ENCODE assay signal across 18 cellular contexts in the genomic region with DNA sequence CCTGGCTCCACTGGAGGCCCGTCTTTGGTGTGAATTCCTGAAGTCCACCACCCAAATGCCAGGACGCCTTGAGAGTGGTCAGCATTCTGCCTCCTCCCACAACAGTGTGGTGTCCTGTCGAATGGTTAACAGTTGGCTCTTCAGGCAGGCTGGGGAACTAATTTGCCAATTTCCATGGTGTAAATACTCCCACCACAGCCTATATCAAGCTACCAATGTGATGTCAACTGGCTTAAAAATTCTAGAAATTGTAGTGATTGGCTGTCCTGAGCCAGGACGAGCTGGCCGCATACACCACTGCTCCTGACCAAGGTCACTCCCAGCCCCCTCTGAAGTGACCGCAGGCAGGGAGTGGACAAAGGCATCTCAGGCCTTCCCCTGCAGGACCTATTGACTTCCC. TPM values are rescaled to one million over a fixed set of nuclear protein-coding genes. Genes with fewer than 3 reads are reported as not detected.
DNase-seq lines count a peak whose midpoint lies in the region; ATAC-seq and TF ChIP-seq lines count a peak whose summit lies in the region.
"Had no signal": no experiment of that assay in that cellular context is flagged by ENCODE, and none has a peak within 500 bp of the region (broad histone marks: within the 10 kb centered on the region; RNA-seq: fewer than 3 reads in every experiment).

No MANE protein-coding gene starts in this region.

- CTCF ChIA-PET in HEK293 (lab: Yijun Ruan, JAX): interaction anchor here (1.0 to 1.7 kb wide), 2 partner anchors 10 to 81 kb away, joined by 3 read pairs; no protein-coding TSS in a partner anchor
- CTCF ChIA-PET in RWPE1 (lab: Yijun Ruan, JAX): interaction anchor here (0.6 to 1.3 kb wide), 5 partner anchors 8 to 292 kb away, joined by 3 to 7 read pairs (median 5); no protein-coding TSS in a partner anchor

- no peaks in the 10 kb centered on the region for H3K4me1 ChIP-seq in HEK293 (ENCODE audit: control insufficient read depth, insufficient read depth, low read length)
- H3K4me1 ChIP-seq: HAP-1 had no signal

- ATAC-seq in left ventricle myocardium superior (no peak), Right ventricle myocardium inferior (no peak), omental fat pad (ENCODE audit: low FRiP score) (no peak), GM21529 (IDR thresholded peaks at IDR 0.05; ENCODE audit: unreplicated experiment) (no peak)
- ATAC-seq: CD8-positive, alpha-beta T cell had no signal

- intact Hi-C loops in left ventricle myocardium superior (cut with micrococcal nuclease) (no loop called here), Right ventricle myocardium inferior (cut with DNase I) (no loop called here)

- POLR2A ChIA-PET in HEK293 (lab: Yijun Ruan, JAX) (no interaction called here), RWPE1 (lab: Yijun Ruan, JAX; ENCODE audit: low non-redundant PET) (no interaction called here)

- H3K36me3 ChIP-seq in HEK293 (ENCODE audit: control insufficient read depth in 2 of 2, insufficient read depth in 1 of 2, low read length in 2 of 2): no peaks in the 10 kb centered on the region
- H3K36me3 ChIP-seq: BLaER1 treated with 17β-estradiol and CSF1 and Interleukin-3, amounts not matched to agents 10 nM and 100 nM; HAP-1 had no signal

- no peak for TF ChIP-seq CTCF in HEK293 (tag by site-specific recombination; IDR thresholded peaks at IDR 0.05)
- no peak for TF ChIP-seq CTCF in RWPE1 (conservative IDR thresholded peaks at IDR 0.05; ENCODE audit: low read depth)
- TF ChIP-seq CTCF in omental fat pad (IDR thresholded peaks at IDR 0.05): no peak

- H3K27ac ChIP-seq in HEK293 (ENCODE audit: extremely low read depth, low read depth, low read length): no peak overlapping the region
- H3K27ac ChIP-seq in RWPE1: peak overlapping the region; percentile 52; the same call in 1 of the 2 replicates
- H3K27ac ChIP-seq: BLaER1 treated with 17β-estradiol and CSF1 and Interleukin-3, amounts not matched to agents 10 nM and 100 nM; GM23248 had no signal

- DNase-seq in left ventricle myocardium superior: peak; percentile 11
- DNase-seq in Right ventricle myocardium inferior (ENCODE audit: missing footprints): no peak
- no peak for DNase-seq in RWPE1 (ENCODE audit: low spot score)
- no peak for DNase-seq in omental fat pad (ENCODE audit: low spot score)
- DNase-seq in activated CD4-positive, alpha-beta T cell treated with anti-CD3 and anti-CD28 coated beads for 48 hours: no peak
- DNase-seq: 8988T; CD8-positive, alpha-beta T cell; DMS 273 treated with DMSO at 0.1 percent for 48 hours; DMS53; DND-41; EL; GM23248; HFFc6 had no signal

- H3K9me3 ChIP-seq in HEK293 (ENCODE audit: control insufficient read depth, insufficient read depth, low read depth, low read length): no peaks in the 10 kb centered on the region
- H3K9me3 ChIP-seq: BLaER1 treated with 17β-estradiol and CSF1 and Interleukin-3, amounts not matched to agents 10 nM and 100 nM; HAP-1 had no signal

- no peak overlapping the region for H3K4me3 ChIP-seq in HEK293 (ENCODE audit: low read depth, low read length)
- H3K4me3 ChIP-seq: BLaER1 treated with 17β-estradiol and CSF1 and Interleukin-3, amounts not matched to agents 10 nM and 100 nM; GM23248; HAP-1 had no signal

TF ChIP-seq in HEK293, 187 proteins besides CTCF, POLR2A, EP300 and RAD21:
- TF ChIP-seq ZNF704 (tag by site-specific recombination; IDR thresholded peaks at IDR 0.05): no peak
- no peak for TF ChIP-seq ZNF121 (tag by site-specific recombination; IDR thresholded peaks at IDR 0.05)
- TF ChIP-seq ZNF112 (tag by site-specific recombination; IDR thresholded peaks at IDR 0.05): peak; percentile 92; the same call in 1 of the 2 replicates
- TF ChIP-seq ZNF629 (tag by site-specific recombination; IDR thresholded peaks at IDR 0.05): no peak
- TF ChIP-seq ZNF48 (tag by site-specific recombination; IDR thresholded peaks at IDR 0.05): no peak
- TF ChIP-seq HOXD13 (CRISPR knock-in tag; IDR thresholded peaks at IDR 0.05; ENCODE audit: borderline replicate concordance): no peak
TF ChIP-seq in HEK293: peak in this region for 1.

RNA-seq across cellular contexts. Expression of gene UNC5A, which starts 11.1 kb away (rescaled TPM):
- total RNA-seq in left ventricle myocardium superior: 0.22 TPM
- total RNA-seq in Right ventricle myocardium inferior: 0.08 TPM
- total RNA-seq in omental fat pad: under 1 TPM in 3 of 4 donors, not detected in 1; 0.12 to 0.75 (median 0.28) TPM
- total RNA-seq: CD8-positive, alpha-beta T cell; G401; GM23248; HFFc6 had no signal
